ENCODE assay signal across 2 cellular contexts in the genomic region with DNA sequence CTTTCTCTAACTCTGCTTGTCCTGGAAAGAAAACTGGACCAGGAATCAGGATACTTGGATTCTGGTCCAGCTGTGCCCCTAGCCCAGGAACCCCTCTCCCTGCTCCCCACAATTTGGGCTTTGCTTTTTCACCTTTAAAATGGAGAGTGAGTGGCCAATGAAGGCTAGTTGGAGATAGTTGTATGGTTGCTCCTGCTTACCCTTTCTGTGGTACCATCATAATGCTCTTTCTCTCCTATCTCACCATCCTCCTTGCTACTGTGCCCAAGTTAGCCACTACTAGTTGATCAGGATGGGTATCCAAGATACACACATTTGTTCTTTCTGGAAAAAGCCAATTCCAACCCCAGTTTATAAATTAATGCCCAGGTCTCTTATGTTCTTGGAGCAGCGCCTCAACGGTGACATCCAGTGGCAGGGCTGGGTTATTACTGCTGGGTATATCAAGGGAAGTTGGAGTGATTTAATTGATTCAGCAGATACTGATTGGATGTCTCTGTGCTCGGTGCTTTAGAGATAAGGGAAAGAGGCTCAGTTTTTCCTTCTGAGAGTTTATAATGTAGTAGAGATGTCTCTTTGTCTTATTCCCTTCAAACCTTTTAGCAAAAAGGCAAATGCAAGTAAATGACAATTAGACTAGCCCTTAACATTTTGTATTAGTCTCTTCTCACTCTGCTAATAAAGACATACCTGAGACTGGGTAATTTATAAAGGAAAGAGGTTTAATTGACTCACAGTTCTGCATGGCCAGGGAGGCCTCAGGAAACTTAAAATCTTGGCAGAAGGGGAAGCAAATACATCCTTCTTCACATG.
TF ChIP-seq lines count a peak whose summit lies in the region.

No MANE protein-coding gene starts in this region.

TF ChIP-seq in GM23338, 12 proteins besides CTCF, POLR2A, EP300 and RAD21 (continued from another document):
- TF ChIP-seq, protein P1, sequence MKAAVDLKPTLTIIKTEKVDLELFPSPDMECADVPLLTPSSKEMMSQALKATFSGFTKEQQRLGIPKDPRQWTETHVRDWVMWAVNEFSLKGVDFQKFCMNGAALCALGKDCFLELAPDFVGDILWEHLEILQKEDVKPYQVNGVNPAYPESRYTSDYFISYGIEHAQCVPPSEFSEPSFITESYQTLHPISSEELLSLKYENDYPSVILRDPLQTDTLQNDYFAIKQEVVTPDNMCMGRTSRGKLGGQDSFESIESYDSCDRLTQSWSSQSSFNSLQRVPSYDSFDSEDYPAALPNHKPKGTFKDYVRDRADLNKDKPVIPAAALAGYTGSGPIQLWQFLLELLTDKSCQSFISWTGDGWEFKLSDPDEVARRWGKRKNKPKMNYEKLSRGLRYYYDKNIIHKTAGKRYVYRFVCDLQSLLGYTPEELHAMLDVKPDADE (IDR thresholded peaks at IDR 0.05): no peak
- no peak for TF ChIP-seq POLR2AphosphoS5 (IDR thresholded peaks at IDR 0.05; ENCODE audit: low read depth)
- no peak for TF ChIP-seq STAT1 (IDR thresholded peaks at IDR 0.05; ENCODE audit: unreplicated experiment)
- no peak for TF ChIP-seq ZNF331 (CRISPR knock-in tag; IDR thresholded peaks at IDR 0.05; ENCODE audit: low read depth)

TF ChIP-seq in HepG2, 621 proteins besides CTCF, POLR2A, EP300 and RAD21 (continued from another document and continues in another):
- TF ChIP-seq NFATC3 (CRISPR knock-in tag; IDR thresholded peaks at IDR 0.05) (no peak), TOE1 (CRISPR knock-in tag; IDR thresholded peaks at IDR 0.05) (no peak), KDM5A (IDR thresholded peaks at IDR 0.05; ENCODE audit: borderline replicate concordance, low read length) (no peak), FOSL1 (CRISPR knock-in tag; IDR thresholded peaks at IDR 0.05; ENCODE audit: borderline replicate concordance) (no peak), ZNF33A (CRISPR knock-in tag; IDR thresholded peaks at IDR 0.05; ENCODE audit: borderline replicate concordance) (no peak), ZNF678 (CRISPR knock-in tag; IDR thresholded peaks at IDR 0.05) (no peak), ZNF260 (CRISPR knock-in tag; IDR thresholded peaks at IDR 0.05; ENCODE audit: borderline replicate concordance, low read depth) (no peak), ETV6 (CRISPR knock-in tag; conservative IDR thresholded peaks at IDR 0.05) (no peak), ZBTB3 (CRISPR knock-in tag; IDR thresholded peaks at IDR 0.05; ENCODE audit: borderline replicate concordance, low read depth) (no peak), SUZ12 (IDR thresholded peaks at IDR 0.05; ENCODE audit: low read depth, low read length) (no peak), RXRA (CRISPR knock-in tag; IDR thresholded peaks at IDR 0.05) (no peak), STAT5B (CRISPR knock-in tag; IDR thresholded peaks at IDR 0.05) (no peak), RBM22 (optimal IDR thresholded peaks at IDR 0.05; ENCODE audit: low read length) (peak; percentile 56), TSC22D2 (CRISPR knock-in tag; IDR thresholded peaks at IDR 0.05; ENCODE audit: borderline replicate concordance) (no peak), ATAD3A (CRISPR knock-in tag; IDR thresholded peaks at IDR 0.05) (no peak), NR2F1 (CRISPR knock-in tag; IDR thresholded peaks at IDR 0.05) (no peak)
- TF ChIP-seq, protein P2, sequence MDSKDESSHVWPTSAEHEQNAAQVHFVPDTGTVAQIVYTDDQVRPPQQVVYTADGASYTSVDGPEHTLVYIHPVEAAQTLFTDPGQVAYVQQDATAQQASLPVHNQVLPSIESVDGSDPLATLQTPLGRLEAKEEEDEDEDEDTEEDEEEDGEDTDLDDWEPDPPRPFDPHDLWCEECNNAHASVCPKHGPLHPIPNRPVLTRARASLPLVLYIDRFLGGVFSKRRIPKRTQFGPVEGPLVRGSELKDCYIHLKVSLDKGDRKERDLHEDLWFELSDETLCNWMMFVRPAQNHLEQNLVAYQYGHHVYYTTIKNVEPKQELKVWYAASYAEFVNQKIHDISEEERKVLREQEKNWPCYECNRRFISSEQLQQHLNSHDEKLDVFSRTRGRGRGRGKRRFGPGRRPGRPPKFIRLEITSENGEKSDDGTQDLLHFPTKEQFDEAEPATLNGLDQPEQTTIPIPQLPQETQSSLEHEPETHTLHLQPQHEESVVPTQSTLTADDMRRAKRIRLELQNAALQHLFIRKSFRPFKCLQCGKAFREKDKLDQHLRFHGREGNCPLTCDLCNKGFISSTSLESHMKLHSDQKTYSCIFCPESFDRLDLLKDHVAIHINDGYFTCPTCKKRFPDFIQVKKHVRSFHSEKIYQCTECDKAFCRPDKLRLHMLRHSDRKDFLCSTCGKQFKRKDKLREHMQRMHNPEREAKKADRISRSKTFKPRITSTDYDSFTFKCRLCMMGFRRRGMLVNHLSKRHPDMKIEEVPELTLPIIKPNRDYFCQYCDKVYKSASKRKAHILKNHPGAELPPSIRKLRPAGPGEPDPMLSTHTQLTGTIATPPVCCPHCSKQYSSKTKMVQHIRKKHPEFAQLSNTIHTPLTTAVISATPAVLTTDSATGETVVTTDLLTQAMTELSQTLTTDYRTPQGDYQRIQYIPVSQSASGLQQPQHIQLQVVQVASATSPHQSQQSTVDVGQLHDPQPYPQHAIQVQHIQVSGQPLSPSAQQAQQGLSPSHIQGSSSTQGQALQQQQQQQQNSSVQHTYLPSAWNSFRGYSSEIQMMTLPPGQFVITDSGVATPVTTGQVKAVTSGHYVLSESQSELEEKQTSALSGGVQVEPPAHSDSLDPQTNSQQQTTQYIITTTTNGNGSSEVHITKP (CRISPR knock-in tag; IDR thresholded peaks at IDR 0.05; ENCODE audit: low read depth): no peak
- TF ChIP-seq, protein P3, sequence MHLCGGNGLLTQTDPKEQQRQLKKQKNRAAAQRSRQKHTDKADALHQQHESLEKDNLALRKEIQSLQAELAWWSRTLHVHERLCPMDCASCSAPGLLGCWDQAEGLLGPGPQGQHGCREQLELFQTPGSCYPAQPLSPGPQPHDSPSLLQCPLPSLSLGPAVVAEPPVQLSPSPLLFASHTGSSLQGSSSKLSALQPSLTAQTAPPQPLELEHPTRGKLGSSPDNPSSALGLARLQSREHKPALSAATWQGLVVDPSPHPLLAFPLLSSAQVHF (CRISPR knock-in tag; IDR thresholded peaks at IDR 0.05): no peak
- TF ChIP-seq, protein P4, sequence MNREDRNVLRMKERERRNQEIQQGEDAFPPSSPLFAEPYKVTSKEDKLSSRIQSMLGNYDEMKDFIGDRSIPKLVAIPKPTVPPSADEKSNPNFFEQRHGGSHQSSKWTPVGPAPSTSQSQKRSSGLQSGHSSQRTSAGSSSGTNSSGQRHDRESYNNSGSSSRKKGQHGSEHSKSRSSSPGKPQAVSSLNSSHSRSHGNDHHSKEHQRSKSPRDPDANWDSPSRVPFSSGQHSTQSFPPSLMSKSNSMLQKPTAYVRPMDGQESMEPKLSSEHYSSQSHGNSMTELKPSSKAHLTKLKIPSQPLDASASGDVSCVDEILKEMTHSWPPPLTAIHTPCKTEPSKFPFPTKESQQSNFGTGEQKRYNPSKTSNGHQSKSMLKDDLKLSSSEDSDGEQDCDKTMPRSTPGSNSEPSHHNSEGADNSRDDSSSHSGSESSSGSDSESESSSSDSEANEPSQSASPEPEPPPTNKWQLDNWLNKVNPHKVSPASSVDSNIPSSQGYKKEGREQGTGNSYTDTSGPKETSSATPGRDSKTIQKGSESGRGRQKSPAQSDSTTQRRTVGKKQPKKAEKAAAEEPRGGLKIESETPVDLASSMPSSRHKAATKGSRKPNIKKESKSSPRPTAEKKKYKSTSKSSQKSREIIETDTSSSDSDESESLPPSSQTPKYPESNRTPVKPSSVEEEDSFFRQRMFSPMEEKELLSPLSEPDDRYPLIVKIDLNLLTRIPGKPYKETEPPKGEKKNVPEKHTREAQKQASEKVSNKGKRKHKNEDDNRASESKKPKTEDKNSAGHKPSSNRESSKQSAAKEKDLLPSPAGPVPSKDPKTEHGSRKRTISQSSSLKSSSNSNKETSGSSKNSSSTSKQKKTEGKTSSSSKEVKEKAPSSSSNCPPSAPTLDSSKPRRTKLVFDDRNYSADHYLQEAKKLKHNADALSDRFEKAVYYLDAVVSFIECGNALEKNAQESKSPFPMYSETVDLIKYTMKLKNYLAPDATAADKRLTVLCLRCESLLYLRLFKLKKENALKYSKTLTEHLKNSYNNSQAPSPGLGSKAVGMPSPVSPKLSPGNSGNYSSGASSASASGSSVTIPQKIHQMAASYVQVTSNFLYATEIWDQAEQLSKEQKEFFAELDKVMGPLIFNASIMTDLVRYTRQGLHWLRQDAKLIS (CRISPR knock-in tag; IDR thresholded peaks at IDR 0.05): no peak
- TF ChIP-seq, protein P5, sequence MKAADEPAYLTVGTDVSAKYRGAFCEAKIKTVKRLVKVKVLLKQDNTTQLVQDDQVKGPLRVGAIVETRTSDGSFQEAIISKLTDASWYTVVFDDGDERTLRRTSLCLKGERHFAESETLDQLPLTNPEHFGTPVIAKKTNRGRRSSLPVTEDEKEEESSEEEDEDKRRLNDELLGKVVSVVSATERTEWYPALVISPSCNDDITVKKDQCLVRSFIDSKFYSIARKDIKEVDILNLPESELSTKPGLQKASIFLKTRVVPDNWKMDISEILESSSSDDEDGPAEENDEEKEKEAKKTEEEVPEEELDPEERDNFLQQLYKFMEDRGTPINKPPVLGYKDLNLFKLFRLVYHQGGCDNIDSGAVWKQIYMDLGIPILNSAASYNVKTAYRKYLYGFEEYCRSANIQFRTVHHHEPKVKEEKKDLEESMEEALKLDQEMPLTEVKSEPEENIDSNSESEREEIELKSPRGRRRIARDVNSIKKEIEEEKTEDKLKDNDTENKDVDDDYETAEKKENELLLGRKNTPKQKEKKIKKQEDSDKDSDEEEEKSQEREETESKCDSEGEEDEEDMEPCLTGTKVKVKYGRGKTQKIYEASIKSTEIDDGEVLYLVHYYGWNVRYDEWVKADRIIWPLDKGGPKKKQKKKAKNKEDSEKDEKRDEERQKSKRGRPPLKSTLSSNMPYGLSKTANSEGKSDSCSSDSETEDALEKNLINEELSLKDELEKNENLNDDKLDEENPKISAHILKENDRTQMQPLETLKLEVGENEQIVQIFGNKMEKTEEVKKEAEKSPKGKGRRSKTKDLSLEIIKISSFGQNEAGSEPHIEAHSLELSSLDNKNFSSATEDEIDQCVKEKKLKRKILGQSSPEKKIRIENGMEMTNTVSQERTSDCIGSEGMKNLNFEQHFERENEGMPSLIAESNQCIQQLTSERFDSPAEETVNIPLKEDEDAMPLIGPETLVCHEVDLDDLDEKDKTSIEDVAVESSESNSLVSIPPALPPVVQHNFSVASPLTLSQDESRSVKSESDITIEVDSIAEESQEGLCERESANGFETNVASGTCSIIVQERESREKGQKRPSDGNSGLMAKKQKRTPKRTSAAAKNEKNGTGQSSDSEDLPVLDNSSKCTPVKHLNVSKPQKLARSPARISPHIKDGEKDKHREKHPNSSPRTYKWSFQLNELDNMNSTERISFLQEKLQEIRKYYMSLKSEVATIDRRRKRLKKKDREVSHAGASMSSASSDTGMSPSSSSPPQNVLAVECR (CRISPR knock-in tag; IDR thresholded peaks at IDR 0.05; ENCODE audit: borderline replicate concordance): 0 out of 2 replicates have a peak, but pooled peaks have one; percentile 15
- TF ChIP-seq, protein P6, sequence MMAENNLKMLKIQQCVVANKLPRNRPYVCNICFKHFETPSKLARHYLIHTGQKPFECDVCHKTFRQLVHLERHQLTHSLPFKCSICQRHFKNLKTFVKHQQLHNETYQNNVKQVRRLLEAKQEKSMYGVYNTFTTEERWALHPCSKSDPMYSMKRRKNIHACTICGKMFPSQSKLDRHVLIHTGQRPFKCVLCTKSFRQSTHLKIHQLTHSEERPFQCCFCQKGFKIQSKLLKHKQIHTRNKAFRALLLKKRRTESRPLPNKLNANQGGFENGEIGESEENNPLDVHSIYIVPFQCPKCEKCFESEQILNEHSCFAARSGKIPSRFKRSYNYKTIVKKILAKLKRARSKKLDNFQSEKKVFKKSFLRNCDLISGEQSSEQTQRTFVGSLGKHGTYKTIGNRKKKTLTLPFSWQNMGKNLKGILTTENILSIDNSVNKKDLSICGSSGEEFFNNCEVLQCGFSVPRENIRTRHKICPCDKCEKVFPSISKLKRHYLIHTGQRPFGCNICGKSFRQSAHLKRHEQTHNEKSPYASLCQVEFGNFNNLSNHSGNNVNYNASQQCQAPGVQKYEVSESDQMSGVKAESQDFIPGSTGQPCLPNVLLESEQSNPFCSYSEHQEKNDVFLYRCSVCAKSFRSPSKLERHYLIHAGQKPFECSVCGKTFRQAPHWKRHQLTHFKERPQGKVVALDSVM (CRISPR knock-in tag; IDR thresholded peaks at IDR 0.05): no peak
- TF ChIP-seq, protein P7, sequence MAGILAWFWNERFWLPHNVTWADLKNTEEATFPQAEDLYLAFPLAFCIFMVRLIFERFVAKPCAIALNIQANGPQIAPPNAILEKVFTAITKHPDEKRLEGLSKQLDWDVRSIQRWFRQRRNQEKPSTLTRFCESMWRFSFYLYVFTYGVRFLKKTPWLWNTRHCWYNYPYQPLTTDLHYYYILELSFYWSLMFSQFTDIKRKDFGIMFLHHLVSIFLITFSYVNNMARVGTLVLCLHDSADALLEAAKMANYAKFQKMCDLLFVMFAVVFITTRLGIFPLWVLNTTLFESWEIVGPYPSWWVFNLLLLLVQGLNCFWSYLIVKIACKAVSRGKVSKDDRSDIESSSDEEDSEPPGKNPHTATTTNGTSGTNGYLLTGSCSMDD (CRISPR knock-in tag; IDR thresholded peaks at IDR 0.05): no peak
- TF ChIP-seq, protein P8, sequence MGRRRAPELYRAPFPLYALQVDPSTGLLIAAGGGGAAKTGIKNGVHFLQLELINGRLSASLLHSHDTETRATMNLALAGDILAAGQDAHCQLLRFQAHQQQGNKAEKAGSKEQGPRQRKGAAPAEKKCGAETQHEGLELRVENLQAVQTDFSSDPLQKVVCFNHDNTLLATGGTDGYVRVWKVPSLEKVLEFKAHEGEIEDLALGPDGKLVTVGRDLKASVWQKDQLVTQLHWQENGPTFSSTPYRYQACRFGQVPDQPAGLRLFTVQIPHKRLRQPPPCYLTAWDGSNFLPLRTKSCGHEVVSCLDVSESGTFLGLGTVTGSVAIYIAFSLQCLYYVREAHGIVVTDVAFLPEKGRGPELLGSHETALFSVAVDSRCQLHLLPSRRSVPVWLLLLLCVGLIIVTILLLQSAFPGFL (CRISPR knock-in tag; IDR thresholded peaks at IDR 0.05): no peak
- TF ChIP-seq, protein P9, sequence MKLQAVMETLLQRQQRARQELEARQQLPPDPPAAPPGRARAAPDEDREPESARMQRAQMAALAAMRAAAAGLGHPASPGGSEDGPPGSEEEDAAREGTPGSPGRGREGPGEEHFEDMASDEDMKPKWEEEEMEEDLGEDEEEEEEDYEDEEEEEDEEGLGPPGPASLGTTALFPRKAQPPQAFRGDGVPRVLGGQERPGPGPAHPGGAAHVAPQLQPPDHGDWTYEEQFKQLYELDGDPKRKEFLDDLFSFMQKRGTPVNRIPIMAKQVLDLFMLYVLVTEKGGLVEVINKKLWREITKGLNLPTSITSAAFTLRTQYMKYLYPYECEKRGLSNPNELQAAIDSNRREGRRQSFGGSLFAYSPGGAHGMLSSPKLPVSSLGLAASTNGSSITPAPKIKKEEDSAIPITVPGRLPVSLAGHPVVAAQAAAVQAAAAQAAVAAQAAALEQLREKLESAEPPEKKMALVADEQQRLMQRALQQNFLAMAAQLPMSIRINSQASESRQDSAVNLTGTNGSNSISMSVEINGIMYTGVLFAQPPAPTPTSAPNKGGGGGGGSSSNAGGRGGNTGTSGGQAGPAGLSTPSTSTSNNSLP (IDR thresholded peaks at IDR 0.05; ENCODE audit: low read depth, low read length): peak; percentile 51; the same call in 1 of the 2 replicates
